ENCODE assay signal across 20 cellular contexts in the genomic region with DNA sequence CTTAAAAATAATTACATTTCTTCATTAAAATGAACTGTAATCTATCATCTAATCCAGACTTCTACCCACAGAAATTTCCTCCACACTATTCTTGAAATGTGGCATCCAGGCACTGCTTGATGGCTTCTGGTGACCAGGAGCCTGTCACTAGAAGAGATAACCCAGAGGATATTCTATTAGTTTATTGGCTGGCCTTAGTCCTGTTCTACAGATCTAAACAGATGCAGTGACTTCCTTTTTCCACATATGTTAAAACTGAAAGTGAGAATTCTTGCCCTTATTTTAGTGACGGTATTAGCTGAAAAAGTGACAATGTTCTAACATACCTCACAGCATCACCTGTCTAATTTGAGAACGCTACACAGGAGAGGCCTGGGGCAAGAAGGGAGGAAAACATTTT.
DNase-seq lines count a peak whose midpoint lies in the region; ATAC-seq and TF ChIP-seq lines count a peak whose summit lies in the region.
"Had no signal": no experiment of that assay in that cellular context is flagged by ENCODE, and none has a peak within 500 bp of the region (broad histone marks: within the 10 kb centered on the region; RNA-seq: fewer than 3 reads in every experiment).

No MANE protein-coding gene starts in this region.

- TF ChIP-seq CTCF in MM.1S (IDR thresholded peaks at IDR 0.05; ENCODE audit: low read length) (no peak), osteoblast (IDR thresholded peaks at IDR 0.05; ENCODE audit: extremely low read depth, low read depth, low read length) (no peak)

- H3F3A ChIP-seq in MM.1S (ENCODE audit: insufficient read depth, low read length) = 0 out of 2 replicates have a peak, but pooled peaks cover 4% of the 10 kb centered on the region

- H3K27me3 ChIP-seq in MM.1S (replicated peaks; ENCODE audit: insufficient read depth, low read length) = no peaks in the 10 kb centered on the region
- H3K27me3 ChIP-seq in neuron (ENCODE audit: insufficient read depth, low read length) = no peaks in the 10 kb centered on the region
- no peaks in the 10 kb centered on the region for H3K27me3 ChIP-seq in osteoblast (ENCODE audit: insufficient read depth, low read length)
- H3K27me3 ChIP-seq: BLaER1, pancreas, thyroid gland had no signal

- H3K27ac Mint-ChIP-seq in stimulated activated naive CD8-positive, alpha-beta T cell treated with anti-CD3 and anti-CD28 coated beads, Interleukin-15, amount 100 ng/mL, for 72 hours = no peak overlapping the region
- H3K27ac Mint-ChIP-seq: activated CD8-positive, alpha-beta T cell treated with anti-CD3 and anti-CD28 coated beads, Interleukin-2, amount 10 ng/mL, durations not matched to agents 7 days and 5 days; activated T-helper 1 cell treated with anti-CD3 and anti-CD28 coated beads, Interleukin-12 subunit alpha, Interleukin-12 subunit beta, Interleukin-2, Interleukin-4 antibody, amounts not matched to agents 30 ng/mL and 10 ng/mL and 1 ng/mL, durations not matched to agents 14 hours and 24 hours and 36 hours had no signal

- ATAC-seq in GM18508 (IDR thresholded peaks at IDR 0.05; ENCODE audit: insufficient read depth, unreplicated experiment) = peak; percentile 49
- peak; percentile 75 for ATAC-seq in GM21786 (IDR thresholded peaks at IDR 0.05; ENCODE audit: unreplicated experiment)
- no peak for ATAC-seq in stimulated activated naive CD8-positive, alpha-beta T cell treated with anti-CD3 and anti-CD28 coated beads, Interleukin-15, amount 100 ng/mL, for 72 hours
- ATAC-seq: activated CD8-positive, alpha-beta T cell treated with anti-CD3 and anti-CD28 coated beads, Interleukin-2, amount 10 ng/mL, durations not matched to agents 7 days and 5 days; left cardiac atrium; pancreas had no signal

- H3K79me2 ChIP-seq in MM.1S (ENCODE audit: low read length) (no peaks in the 10 kb centered on the region), osteoblast (ENCODE audit: insufficient read depth, low read length) (no peaks in the 10 kb centered on the region)

- H3K9me3 ChIP-seq in MM.1S (replicated peaks; ENCODE audit: insufficient read depth, low read length) = no peaks in the 10 kb centered on the region
- H3K9me3 ChIP-seq in neuron (ENCODE audit: low read length) = no peaks in the 10 kb centered on the region
- no peaks in the 10 kb centered on the region for H3K9me3 ChIP-seq in osteoblast (ENCODE audit: low read depth, low read length)
- H3K9me3 ChIP-seq: BLaER1, pancreas, thyroid gland had no signal

- no peaks in the 10 kb centered on the region for H3K4me1 Mint-ChIP-seq in stimulated activated naive CD8-positive, alpha-beta T cell treated with anti-CD3 and anti-CD28 coated beads, Interleukin-15, amount 100 ng/mL, for 72 hours
- H3K4me1 Mint-ChIP-seq: central memory CD8-positive, alpha-beta T cell had no signal

- H3K4me1 ChIP-seq in MM.1S (ENCODE audit: low read length) = peaks cover 9% of the 10 kb centered on the region; the same call in 1 of the 2 replicates
- peaks cover 7% of the 10 kb centered on the region for H3K4me1 ChIP-seq in neuron (ENCODE audit: insufficient read depth, low read length)
- H3K4me1 ChIP-seq in osteoblast (ENCODE audit: insufficient read depth, low read length) = no peaks in the 10 kb centered on the region
- H3K4me1 ChIP-seq: BLaER1, pancreas, thyroid gland had no signal

- peaks cover 0 to 4% of the 10 kb centered on the region in 2 donors for H3K9me3 Mint-ChIP-seq in stimulated activated naive CD8-positive, alpha-beta T cell treated with anti-CD3 and anti-CD28 coated beads, Interleukin-15, amount 100 ng/mL, for 72 hours

- peak overlapping the region; percentile 17; the same call in 1 of the 2 replicates for H3K4me2 ChIP-seq in MM.1S (ENCODE audit: low read depth, low read length)
- no peak overlapping the region for H3K4me2 ChIP-seq in osteoblast (ENCODE audit: insufficient read depth, low read length)
- H3K4me2 ChIP-seq: BLaER1 had no signal

- no peak overlapping the region for H3K4me3 Mint-ChIP-seq in stimulated activated naive CD8-positive, alpha-beta T cell treated with anti-CD3 and anti-CD28 coated beads, Interleukin-15, amount 100 ng/mL, for 72 hours
- H3K4me3 Mint-ChIP-seq: activated CD8-positive, alpha-beta T cell treated with anti-CD3 and anti-CD28 coated beads, Interleukin-2, amount 10 ng/mL, durations not matched to agents 7 days and 5 days; activated T-helper 1 cell treated with anti-CD3 and anti-CD28 coated beads, Interleukin-12 subunit alpha, Interleukin-12 subunit beta, Interleukin-2, Interleukin-4 antibody, amounts not matched to agents 30 ng/mL and 10 ng/mL and 1 ng/mL, durations not matched to agents 14 hours and 24 hours and 36 hours; central memory CD8-positive, alpha-beta T cell had no signal

- no peak overlapping the region for H3K9ac ChIP-seq in MM.1S (ENCODE audit: low read length)
- H3K9ac ChIP-seq: BLaER1 had no signal

- H3K4me3 ChIP-seq in MM.1S (ENCODE audit: low read length) = no peak overlapping the region
- no peak overlapping the region for H3K4me3 ChIP-seq in neuron (ENCODE audit: low read length)
- H3K4me3 ChIP-seq in osteoblast (ENCODE audit: insufficient read depth, low read length) = no peak overlapping the region
- H3K4me3 ChIP-seq: BLaER1, pancreas, thyroid gland had no signal

- no peaks in the 10 kb centered on the region for H4K20me1 ChIP-seq in MM.1S (ENCODE audit: insufficient read depth, low read length)
- H4K20me1 ChIP-seq in osteoblast (ENCODE audit: insufficient read depth, low read length) = no peaks in the 10 kb centered on the region
- H4K20me1 ChIP-seq: BLaER1 had no signal

- H2AFZ ChIP-seq in MM.1S (ENCODE audit: low read length) (no peak overlapping the region), neuron (ENCODE audit: low read depth, low read length) (peak overlapping the region; percentile 52), osteoblast (ENCODE audit: low read length) (no peak overlapping the region)

- no peaks in the 10 kb centered on the region for H3K9me2 ChIP-seq in MM.1S (replicated peaks; ENCODE audit: insufficient read depth, low read length)

- no peaks in the 10 kb centered on the region for H3K27me3 Mint-ChIP-seq in stimulated activated naive CD8-positive, alpha-beta T cell treated with anti-CD3 and anti-CD28 coated beads, Interleukin-15, amount 100 ng/mL, for 72 hours
- H3K27me3 Mint-ChIP-seq: central memory CD8-positive, alpha-beta T cell had no signal

- H3K27ac ChIP-seq in MM.1S (ENCODE audit: low read length) (peak overlapping the region; percentile 18; the same call in 1 of the 2 replicates), osteoblast (ENCODE audit: low read depth, low read length) (no peak overlapping the region)
- H3K27ac ChIP-seq: BLaER1, pancreas, thyroid gland, WERI-Rb-1 had no signal

- DNase-seq in MM.1S (peak; percentile 74), osteoblast (ENCODE audit: insufficient read length, low spot score, missing footprints) (no peak), NCI-H1417 treated with DMSO at 0.1 percent for 48 hours (lab: John Stamatoyannopoulos, UW) (no peak)
- DNase-seq in stimulated activated naive CD8-positive, alpha-beta T cell treated with anti-CD3 and anti-CD28 coated beads, Interleukin-15, amount 100 ng/mL, for 72 hours = no peak
- DNase-seq: activated CD8-positive, alpha-beta T cell treated with anti-CD3 and anti-CD28 coated beads, Interleukin-2, amount 10 ng/mL, durations not matched to agents 7 days and 5 days; DMS79; foreskin fibroblast; left cardiac atrium; NCI-H146; NCI-H446 treated with DMSO at 0.1 percent for 48 hours; pancreas; stimulated activated CD4-positive, alpha-beta T cell treated with anti-CD3 and anti-CD28 coated beads, Interleukin-4, amount 100 ng/mL, for 4 hours; thyroid gland; WERI-Rb-1 had no signal

- H3K36me3 ChIP-seq in MM.1S (replicated peaks; ENCODE audit: insufficient read depth, low read length) = no peaks in the 10 kb centered on the region
- H3K36me3 ChIP-seq in neuron (ENCODE audit: insufficient read depth, low read length) = no peaks in the 10 kb centered on the region
- H3K36me3 ChIP-seq in osteoblast (ENCODE audit: insufficient read depth, low read length) = no peaks in the 10 kb centered on the region
- H3K36me3 ChIP-seq: BLaER1, pancreas, thyroid gland, WERI-Rb-1 had no signal
